ENCODE assay signal across 8 cellular contexts in genomic region chr13:24161010-24161775, GRCh38. TPM values are rescaled to one million over a fixed set of nuclear protein-coding genes. Genes with fewer than 3 reads are reported as not detected.
DNase-seq lines count a peak whose midpoint lies in the region; ATAC-seq and TF ChIP-seq lines count a peak whose summit lies in the region.

No MANE protein-coding gene starts in this region.

- no peaks in the 10 kb centered on the region for H3K79me2 ChIP-seq in SK-N-SH (ENCODE audit: insufficient read depth)

- H3K9ac ChIP-seq in SK-N-SH (peak overlapping the region; percentile 69), iPS-18a (ENCODE audit: low read length) (peak overlapping the region; percentile 79)

- intact Hi-C loops in spleen (cut with DNase I; ENCODE audit: low total_unique reads) = no loop called here

- H3K27me3 ChIP-seq in AG04450 (ENCODE audit: control insufficient read depth, insufficient read depth, low read length) = no peaks in the 10 kb centered on the region
- H3K27me3 ChIP-seq in SK-N-SH (ENCODE audit: insufficient read depth) = no peaks in the 10 kb centered on the region
- H3K27me3 ChIP-seq in iPS-18a (ENCODE audit: control insufficient read depth, insufficient read depth, low read length) = peaks cover 10% of the 10 kb centered on the region
- H3K27me3 ChIP-seq in spleen (replicated peaks in 1 of 7) = peaks cover 0 to 19% (median 6%) of the 10 kb centered on the region in 7 donors

- CTCF ChIA-PET in AG04450 (lab: Charles Lee) = interaction anchor here (0.7 to 1.7 kb wide), 6 partner anchors 59 to 142 kb away, joined by 3 to 4 read pairs (median 3); no protein-coding TSS in a partner anchor
- CTCF ChIA-PET in SK-N-SH (lab: Yijun Ruan, JAX) = interaction anchor here (1.2 to 1.3 kb wide), 3 partner anchors 43 to 67 kb away, joined by 3 read pairs; no protein-coding TSS in a partner anchor

- 23% methylated on average over 6 of the region's 43 CpGs for WGBS in SK-N-SH (ENCODE audit: low lambda C conversion rate)
- WGBS in spleen, 5 donors = 0 to 2% (median 1%) methylated on average over 19 to 43 of the region's 43 CpGs

- no peak for TF ChIP-seq RAD21 in SK-N-SH (IDR thresholded peaks at IDR 0.05; ENCODE audit: low read length)

- H3K4me1 ChIP-seq in SK-N-SH (ENCODE audit: control insufficient read depth in 1 of 2, insufficient read depth in 2 of 2, low read depth in 1 of 2, low read length in 1 of 2) (peaks cover 4 to 19% of the 10 kb centered on the region in 2 experiments; a peak in 2 of 4 replicates), iPS-18a (ENCODE audit: control insufficient read depth, low read depth, low read length) (peaks cover 21% of the 10 kb centered on the region), spleen (peaks cover 3 to 69% (median 33%) of the 10 kb centered on the region in 6 donors)

- peak; percentile 29 for ATAC-seq in GM19025 (IDR thresholded peaks at IDR 0.05; ENCODE audit: low read depth, unreplicated experiment)
- ATAC-seq in HG03342 (IDR thresholded peaks at IDR 0.05; ENCODE audit: unreplicated experiment) = peak; percentile 37
- no peak for ATAC-seq in HG03457 (IDR thresholded peaks at IDR 0.05; ENCODE audit: unreplicated experiment)

- no peaks in the 10 kb centered on the region for H3K36me3 ChIP-seq in SK-N-SH (replicated peaks in 1 of 2; ENCODE audit: control insufficient read depth in 1 of 2, insufficient read depth in 2 of 2, low read length in 1 of 2)
- H3K36me3 ChIP-seq in iPS-18a (ENCODE audit: control insufficient read depth, low read depth, low read length) = no peaks in the 10 kb centered on the region
- H3K36me3 ChIP-seq in spleen = peaks cover 0 to 9% (median 0%) of the 10 kb centered on the region in 6 donors

- TF ChIP-seq CTCF in AG04450 (IDR thresholded peaks at IDR 0.05; ENCODE audit: low read depth, low read length) (no peak), SK-N-SH (IDR thresholded peaks at IDR 0.05) (no peak), spleen (IDR thresholded peaks at IDR 0.05 in 8 of 11, conservative IDR thresholded peaks at IDR 0.05 in 3 of 11) (no peak)

- H3K4me3 ChIP-seq in AG04450 (ENCODE audit: low read depth, low read length) (peak overlapping the region; percentile 84), SK-N-SH (ENCODE audit: low read depth in 2 of 2, low read length in 1 of 2) (peak overlapping the region; percentile 72 to 84), iPS-18a (ENCODE audit: low read length) (peak overlapping the region; percentile 84), spleen (peak overlapping the region; percentile 59 to 95 (median 79))

- H3F3A ChIP-seq in SK-N-SH (replicated peaks; ENCODE audit: insufficient read depth) = no peaks in the 10 kb centered on the region

- no peak overlapping the region for H3K27ac ChIP-seq in AG04450 (ENCODE audit: low read depth, low read length)
- no peak overlapping the region; a peak in 1 of 4 replicates for H3K27ac ChIP-seq in SK-N-SH (ENCODE audit: low read depth in 2 of 2, low read length in 1 of 2)
- H3K27ac ChIP-seq in angular gyrus (ENCODE audit: low read depth, low read length) = peak overlapping the region; percentile 35
- no peak overlapping the region for H3K27ac ChIP-seq in iPS-18a (ENCODE audit: low read length)
- H3K27ac ChIP-seq in spleen = peak overlapping the region; percentile 72 to 92 (median 85)

- H4K20me1 ChIP-seq in SK-N-SH (ENCODE audit: insufficient read depth) = no peaks in the 10 kb centered on the region; the same call in 1 of the 2 replicates

- peak overlapping the region; percentile 98 for H3K4me2 ChIP-seq in SK-N-SH

- no peaks in the 10 kb centered on the region; the same call in 1 of the 2 replicates for H3K9me3 ChIP-seq in AG04450 (ENCODE audit: control insufficient read depth, insufficient read depth, low read length)
- no peaks in the 10 kb centered on the region for H3K9me3 ChIP-seq in SK-N-SH
- no peaks in the 10 kb centered on the region for H3K9me3 ChIP-seq in iPS-18a (ENCODE audit: control insufficient read depth, low read depth, low read length)
- no peaks in the 10 kb centered on the region for H3K9me3 ChIP-seq in spleen

- TF ChIP-seq POLR2A in spleen (IDR thresholded peaks at IDR 0.05) = no peak

- H2AFZ ChIP-seq in SK-N-SH (ENCODE audit: low read depth) = peak overlapping the region; percentile 93

- TF ChIP-seq EP300 in SK-N-SH (IDR thresholded peaks at IDR 0.05; ENCODE audit: borderline replicate concordance in 1 of 2, low read depth in 1 of 2, low read length in 1 of 2) = no peak

- no peaks in the 10 kb centered on the region for H3K9me2 ChIP-seq in SK-N-SH

- POLR2A ChIA-PET in AG04450 (lab: Yijun Ruan, JAX) = interaction anchor here (0.8 to 1.8 kb wide), 6 partner anchors 8 to 58 kb away, joined by 3 to 8 read pairs (median 4); no protein-coding TSS in a partner anchor
- POLR2A ChIA-PET in SK-N-SH (lab: Yijun Ruan, JAX) = interaction anchor here (0.7 kb wide), 1 partner anchor 121 kb away, joined by 3 read pairs; no protein-coding TSS in a partner anchor

- DNase-seq in AG04450 (ENCODE audit: low read depth, low spot score) (no peak), SK-N-SH (peak; percentile 65), spleen (peak; percentile 88)

TF ChIP-seq in SK-N-SH, 30 proteins besides CTCF, POLR2A, EP300 and RAD21:
- TF ChIP-seq MXI1 (IDR thresholded peaks at IDR 0.05; ENCODE audit: low read depth, low read length) = peak; percentile 65; the same call in 1 of the 2 replicates
- no peak for TF ChIP-seq TAF1 (IDR thresholded peaks at IDR 0.05; ENCODE audit: borderline replicate concordance, low read depth, low read length)
- TF ChIP-seq TCF12 (IDR thresholded peaks at IDR 0.05) = no peak
- TF ChIP-seq, protein P1, sequence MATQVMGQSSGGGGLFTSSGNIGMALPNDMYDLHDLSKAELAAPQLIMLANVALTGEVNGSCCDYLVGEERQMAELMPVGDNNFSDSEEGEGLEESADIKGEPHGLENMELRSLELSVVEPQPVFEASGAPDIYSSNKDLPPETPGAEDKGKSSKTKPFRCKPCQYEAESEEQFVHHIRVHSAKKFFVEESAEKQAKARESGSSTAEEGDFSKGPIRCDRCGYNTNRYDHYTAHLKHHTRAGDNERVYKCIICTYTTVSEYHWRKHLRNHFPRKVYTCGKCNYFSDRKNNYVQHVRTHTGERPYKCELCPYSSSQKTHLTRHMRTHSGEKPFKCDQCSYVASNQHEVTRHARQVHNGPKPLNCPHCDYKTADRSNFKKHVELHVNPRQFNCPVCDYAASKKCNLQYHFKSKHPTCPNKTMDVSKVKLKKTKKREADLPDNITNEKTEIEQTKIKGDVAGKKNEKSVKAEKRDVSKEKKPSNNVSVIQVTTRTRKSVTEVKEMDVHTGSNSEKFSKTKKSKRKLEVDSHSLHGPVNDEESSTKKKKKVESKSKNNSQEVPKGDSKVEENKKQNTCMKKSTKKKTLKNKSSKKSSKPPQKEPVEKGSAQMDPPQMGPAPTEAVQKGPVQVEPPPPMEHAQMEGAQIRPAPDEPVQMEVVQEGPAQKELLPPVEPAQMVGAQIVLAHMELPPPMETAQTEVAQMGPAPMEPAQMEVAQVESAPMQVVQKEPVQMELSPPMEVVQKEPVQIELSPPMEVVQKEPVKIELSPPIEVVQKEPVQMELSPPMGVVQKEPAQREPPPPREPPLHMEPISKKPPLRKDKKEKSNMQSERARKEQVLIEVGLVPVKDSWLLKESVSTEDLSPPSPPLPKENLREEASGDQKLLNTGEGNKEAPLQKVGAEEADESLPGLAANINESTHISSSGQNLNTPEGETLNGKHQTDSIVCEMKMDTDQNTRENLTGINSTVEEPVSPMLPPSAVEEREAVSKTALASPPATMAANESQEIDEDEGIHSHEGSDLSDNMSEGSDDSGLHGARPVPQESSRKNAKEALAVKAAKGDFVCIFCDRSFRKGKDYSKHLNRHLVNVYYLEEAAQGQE (IDR thresholded peaks at IDR 0.05; ENCODE audit: low read depth, low read length) = no peak
- TF ChIP-seq MAX (IDR thresholded peaks at IDR 0.05; ENCODE audit: low read depth) = 0 out of 2 replicates have a peak, but pooled peaks have one; percentile 8
- TF ChIP-seq SMC3 (IDR thresholded peaks at IDR 0.05; ENCODE audit: low read depth, low read length) = no peak
- TF ChIP-seq EZH2phosphoT487 (IDR thresholded peaks at IDR 0.05; ENCODE audit: borderline replicate concordance, low read depth) = no peak
TF ChIP-seq in SK-N-SH: peak in this region for 2.

RNA-seq across cellular contexts. Expression of gene SPATA13, which starts 0.7 kb away (rescaled TPM):
- polyA plus RNA-seq in AG04450 (2011; rRNA removed) (10.5 and 12.0 TPM in 2 replicates), SK-N-SH (2012; rRNA removed) (4.3 and 4.7 TPM in 2 replicates), spleen (10 to 100 TPM; 12.0 to 47.1 (median 28.8) TPM)
- polyA minus RNA-seq in AG04450 (2011; rRNA and poly(A)+ RNA removed) = 18.5 and 22.9 TPM in 2 replicates
- polyA plus RNA-seq in SK-N-SH (2012; cell fraction: cytosol; rRNA removed) = 2.5 and 2.8 TPM in 2 replicates
- polyA plus RNA-seq in SK-N-SH (2012; cell fraction: nucleus; rRNA removed) = 16.5 and 18.3 TPM in 2 replicates
- 100 to 1,000 TPM; 101 to 185 (median 137) TPM for total RNA-seq in spleen

Comparison
In these comparisons a context has a peak if more than half of its experiments do, and no peak if none do; other contexts are left out.
1. H3K27ac ChIP-seq: peak in angular gyrus (single experiment) and spleen (8 of 8); none in AG04450 (single experiment), SK-N-SH (0 of 2) and iPS-18a (single experiment).
2. Peak in every context shown above with its lines, with median percentiles within 50 percentile points of each other: H3K4me3 ChIP-seq.